Comparison of ENCODE assay signal across 12 cellular contexts in the genomic region with DNA sequence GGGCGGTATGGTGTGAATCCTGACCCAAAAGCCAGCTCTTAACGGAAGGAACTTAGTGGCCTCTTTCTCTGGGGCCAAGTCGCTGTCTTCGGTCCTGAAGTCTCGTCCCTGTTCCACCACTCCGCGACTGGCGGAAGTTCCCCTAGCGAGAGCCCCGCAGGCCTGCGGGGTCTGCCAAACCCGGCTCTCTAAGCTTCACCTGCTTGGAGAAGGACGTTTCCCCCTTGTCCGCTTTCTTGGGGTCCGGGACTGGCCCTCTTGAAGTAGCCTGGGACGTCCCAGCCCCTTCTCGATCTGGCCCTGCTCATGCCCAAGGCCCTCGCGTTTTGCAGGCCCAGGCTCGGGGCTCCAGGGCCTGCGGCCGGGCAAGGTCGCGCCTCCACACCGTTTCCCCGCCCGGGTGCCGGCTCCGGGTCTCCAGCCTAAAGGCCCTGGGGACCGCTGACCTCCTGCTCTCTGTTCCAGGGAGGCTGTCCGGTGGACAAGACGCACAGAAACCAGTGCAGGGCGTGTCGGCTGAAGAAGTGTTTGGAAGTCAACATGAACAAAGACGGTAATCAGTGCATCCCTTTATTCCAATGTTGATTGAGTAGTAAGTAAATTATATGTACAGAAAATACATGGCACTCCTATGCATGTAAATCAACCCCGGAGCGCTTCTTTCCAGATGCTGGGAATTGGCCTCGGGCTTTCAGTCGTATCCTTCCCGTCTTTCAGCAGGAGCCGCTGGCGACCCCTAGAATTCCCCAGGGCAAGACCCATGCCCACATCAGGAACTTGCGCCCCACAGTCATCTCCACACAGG. TPM values are rescaled to one million over a fixed set of nuclear protein-coding genes. Genes with fewer than 3 reads are reported as not detected.
A peak's percentile ranks its signal among the peaks of the same experiment; 100 is the strongest.
DNase-seq lines count a peak whose midpoint lies in the region; ATAC-seq and TF ChIP-seq lines count a peak whose summit lies in the region.
"Had no signal": no experiment of that assay in that cellular context is flagged by ENCODE, and none has a peak within 500 bp of the region (broad histone marks: within the 10 kb centered on the region; RNA-seq: fewer than 3 reads in every experiment).

No MANE protein-coding gene starts in this region.

- TF ChIP-seq EP300 in SK-N-SH (IDR thresholded peaks at IDR 0.05; ENCODE audit: borderline replicate concordance in 1 of 2, low read depth in 1 of 2, low read length in 1 of 2), result no peak

- H3K9me2 ChIP-seq in SK-N-SH, result no peaks in the 10 kb centered on the region

- no peak overlapping the region for H3K4me2 ChIP-seq in SK-N-SH

- 81% methylated on average over 32 of the region's 43 CpGs for WGBS in SK-N-SH (ENCODE audit: low lambda C conversion rate)

- H3K27ac ChIP-seq in SK-N-SH (ENCODE audit: low read depth in 2 of 2, low read length in 1 of 2), result no peak overlapping the region
- H3K27ac ChIP-seq in RWPE1, result no peak overlapping the region
- H3K27ac ChIP-seq: dorsolateral prefrontal cortex had no signal

- POLR2A ChIA-PET in SK-N-SH (lab: Yijun Ruan, JAX), result no interaction called here
- POLR2A ChIA-PET in activated B cell treated with CpG ODN at 0.5 μM for 24 hours (lab: Charles Lee), result no interaction called here
- POLR2A ChIA-PET in RWPE1 (lab: Yijun Ruan, JAX; ENCODE audit: low non-redundant PET), result no interaction called here

- TF ChIP-seq CTCF in SK-N-SH (IDR thresholded peaks at IDR 0.05) (no peak), activated B cell treated with CpG ODN at 0.5 μM for 24 hours (IDR thresholded peaks at IDR 0.05) (no peak), fibroblast of the aortic adventitia (IDR thresholded peaks at IDR 0.05; ENCODE audit: insufficient read depth, low read length) (no peak), RWPE1 (conservative IDR thresholded peaks at IDR 0.05; ENCODE audit: low read depth) (no peak)

- H3K4me1 ChIP-seq in SK-N-SH (ENCODE audit: control insufficient read depth in 1 of 2, insufficient read depth in 2 of 2, low read depth in 1 of 2, low read length in 1 of 2), result no peaks in the 10 kb centered on the region

- H3K9ac ChIP-seq in SK-N-SH, result no peak overlapping the region

- H3K27me3 ChIP-seq in SK-N-SH (ENCODE audit: insufficient read depth), result no peaks in the 10 kb centered on the region; the same call in 1 of the 2 replicates

- H3K27ac Mint-ChIP-seq in activated B cell treated with CpG ODN at 0.5 μM for 24 hours, result no peak overlapping the region

- H3K4me3 ChIP-seq in SK-N-SH (ENCODE audit: low read depth in 2 of 2, low read length in 1 of 2), result no peak overlapping the region
- H3K4me3 ChIP-seq in fibroblast of the aortic adventitia (ENCODE audit: low read depth, low read length), result no peak overlapping the region

- CTCF ChIA-PET in SK-N-SH (lab: Yijun Ruan, JAX) (interaction anchor here (0.5 to 1.0 kb wide), 3 partner anchors 9 to 1142 kb away, joined by 3 to 8 read pairs (median 6); no protein-coding TSS in a partner anchor), activated B cell treated with CpG ODN at 0.5 μM for 24 hours (lab: Charles Lee) (interaction anchor here (2.5 kb wide), 1 partner anchor 318 kb away, joined by 13 read pairs; no protein-coding TSS in a partner anchor), RWPE1 (lab: Yijun Ruan, JAX) (interaction anchor here (0.6 to 1.2 kb wide), 3 partner anchors 12 to 301 kb away, joined by 3 read pairs; no protein-coding TSS in a partner anchor)

- no peaks in the 10 kb centered on the region for H3F3A ChIP-seq in SK-N-SH (replicated peaks; ENCODE audit: insufficient read depth)

- no peaks in the 10 kb centered on the region for H3K79me2 ChIP-seq in SK-N-SH (ENCODE audit: insufficient read depth)

- H3K36me3 ChIP-seq in SK-N-SH (replicated peaks in 1 of 2; ENCODE audit: control insufficient read depth in 1 of 2, insufficient read depth in 2 of 2, low read length in 1 of 2), result no peaks in the 10 kb centered on the region

- no peaks in the 10 kb centered on the region for H3K36me3 Mint-ChIP-seq in activated B cell treated with CpG ODN at 0.5 μM for 24 hours (ENCODE audit: low read depth)

- no peak overlapping the region for H2AFZ ChIP-seq in SK-N-SH (ENCODE audit: low read depth)

- H3K9me3 Mint-ChIP-seq in activated B cell treated with CpG ODN at 0.5 μM for 24 hours, result peaks cover 4% of the 10 kb centered on the region

- peaks cover 74% of the 10 kb centered on the region for H3K27me3 Mint-ChIP-seq in activated B cell treated with CpG ODN at 0.5 μM for 24 hours

- no peak for TF ChIP-seq RAD21 in SK-N-SH (IDR thresholded peaks at IDR 0.05; ENCODE audit: low read length)

- no peaks in the 10 kb centered on the region for H4K20me1 ChIP-seq in SK-N-SH (ENCODE audit: insufficient read depth)

- peaks cover 26% of the 10 kb centered on the region for H3K4me1 Mint-ChIP-seq in activated B cell treated with CpG ODN at 0.5 μM for 24 hours

- intact Hi-C loops in activated B cell treated with CpG ODN at 0.5 μM for 24 hours (cut with micrococcal nuclease), result loop anchor here (5.0 kb wide), 2 partner anchors 318 to 353 kb away; no protein-coding TSS in a partner anchor

- ATAC-seq in SK-N-SH treated with all-trans-retinoic acid at 6 μM for 48 hours (no peak), activated B cell treated with CpG ODN at 0.5 μM for 24 hours (ENCODE audit: low read depth) (peak; percentile 57), HG03108 (IDR thresholded peaks at IDR 0.05; ENCODE audit: unreplicated experiment) (no peak)

- peak; percentile 16 for DNase-seq in SK-N-SH
- peak; percentile 28 for DNase-seq in activated B cell treated with CpG ODN at 0.5 μM for 24 hours
- DNase-seq in fibroblast of the aortic adventitia (ENCODE audit: low read depth), result peak; percentile 51
- peak; percentile 31 for DNase-seq in renal cortical epithelial cell (ENCODE audit: low read depth)
- DNase-seq in HK-2 (ENCODE audit: unreplicated experiment), result no peak
- no peak for DNase-seq in RWPE1 (ENCODE audit: low spot score)
- DNase-seq: 8988T; dorsolateral prefrontal cortex; NCI-H446; stimulated activated CD4-positive, alpha-beta T cell treated with anti-CD3 and anti-CD28 coated beads, Interleukin-4, amount 100 ng/mL, for 4 hours had no signal

- H3K9me3 ChIP-seq in SK-N-SH, result no peaks in the 10 kb centered on the region

- H3K4me3 Mint-ChIP-seq in activated B cell treated with CpG ODN at 0.5 μM for 24 hours, result no peak overlapping the region

TF ChIP-seq in SK-N-SH, 30 proteins besides CTCF, POLR2A, EP300 and RAD21:
- TF ChIP-seq, protein P1, sequence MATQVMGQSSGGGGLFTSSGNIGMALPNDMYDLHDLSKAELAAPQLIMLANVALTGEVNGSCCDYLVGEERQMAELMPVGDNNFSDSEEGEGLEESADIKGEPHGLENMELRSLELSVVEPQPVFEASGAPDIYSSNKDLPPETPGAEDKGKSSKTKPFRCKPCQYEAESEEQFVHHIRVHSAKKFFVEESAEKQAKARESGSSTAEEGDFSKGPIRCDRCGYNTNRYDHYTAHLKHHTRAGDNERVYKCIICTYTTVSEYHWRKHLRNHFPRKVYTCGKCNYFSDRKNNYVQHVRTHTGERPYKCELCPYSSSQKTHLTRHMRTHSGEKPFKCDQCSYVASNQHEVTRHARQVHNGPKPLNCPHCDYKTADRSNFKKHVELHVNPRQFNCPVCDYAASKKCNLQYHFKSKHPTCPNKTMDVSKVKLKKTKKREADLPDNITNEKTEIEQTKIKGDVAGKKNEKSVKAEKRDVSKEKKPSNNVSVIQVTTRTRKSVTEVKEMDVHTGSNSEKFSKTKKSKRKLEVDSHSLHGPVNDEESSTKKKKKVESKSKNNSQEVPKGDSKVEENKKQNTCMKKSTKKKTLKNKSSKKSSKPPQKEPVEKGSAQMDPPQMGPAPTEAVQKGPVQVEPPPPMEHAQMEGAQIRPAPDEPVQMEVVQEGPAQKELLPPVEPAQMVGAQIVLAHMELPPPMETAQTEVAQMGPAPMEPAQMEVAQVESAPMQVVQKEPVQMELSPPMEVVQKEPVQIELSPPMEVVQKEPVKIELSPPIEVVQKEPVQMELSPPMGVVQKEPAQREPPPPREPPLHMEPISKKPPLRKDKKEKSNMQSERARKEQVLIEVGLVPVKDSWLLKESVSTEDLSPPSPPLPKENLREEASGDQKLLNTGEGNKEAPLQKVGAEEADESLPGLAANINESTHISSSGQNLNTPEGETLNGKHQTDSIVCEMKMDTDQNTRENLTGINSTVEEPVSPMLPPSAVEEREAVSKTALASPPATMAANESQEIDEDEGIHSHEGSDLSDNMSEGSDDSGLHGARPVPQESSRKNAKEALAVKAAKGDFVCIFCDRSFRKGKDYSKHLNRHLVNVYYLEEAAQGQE (IDR thresholded peaks at IDR 0.05; ENCODE audit: low read depth, low read length), result peak; percentile 78; the same call in 1 of the 2 replicates
- no peak for TF ChIP-seq NRF1 (IDR thresholded peaks at IDR 0.05; ENCODE audit: low read depth, low read length)

TF ChIP-seq in SK-N-SH treated with all-trans-retinoic acid at 6 μM for 48 hours, 23 proteins besides CTCF, POLR2A, EP300 and RAD21 (continues in another document):
- TF ChIP-seq ZC3H10 (CRISPR knock-in tag; IDR thresholded peaks at IDR 0.05), result no peak
- TF ChIP-seq, protein P2, sequence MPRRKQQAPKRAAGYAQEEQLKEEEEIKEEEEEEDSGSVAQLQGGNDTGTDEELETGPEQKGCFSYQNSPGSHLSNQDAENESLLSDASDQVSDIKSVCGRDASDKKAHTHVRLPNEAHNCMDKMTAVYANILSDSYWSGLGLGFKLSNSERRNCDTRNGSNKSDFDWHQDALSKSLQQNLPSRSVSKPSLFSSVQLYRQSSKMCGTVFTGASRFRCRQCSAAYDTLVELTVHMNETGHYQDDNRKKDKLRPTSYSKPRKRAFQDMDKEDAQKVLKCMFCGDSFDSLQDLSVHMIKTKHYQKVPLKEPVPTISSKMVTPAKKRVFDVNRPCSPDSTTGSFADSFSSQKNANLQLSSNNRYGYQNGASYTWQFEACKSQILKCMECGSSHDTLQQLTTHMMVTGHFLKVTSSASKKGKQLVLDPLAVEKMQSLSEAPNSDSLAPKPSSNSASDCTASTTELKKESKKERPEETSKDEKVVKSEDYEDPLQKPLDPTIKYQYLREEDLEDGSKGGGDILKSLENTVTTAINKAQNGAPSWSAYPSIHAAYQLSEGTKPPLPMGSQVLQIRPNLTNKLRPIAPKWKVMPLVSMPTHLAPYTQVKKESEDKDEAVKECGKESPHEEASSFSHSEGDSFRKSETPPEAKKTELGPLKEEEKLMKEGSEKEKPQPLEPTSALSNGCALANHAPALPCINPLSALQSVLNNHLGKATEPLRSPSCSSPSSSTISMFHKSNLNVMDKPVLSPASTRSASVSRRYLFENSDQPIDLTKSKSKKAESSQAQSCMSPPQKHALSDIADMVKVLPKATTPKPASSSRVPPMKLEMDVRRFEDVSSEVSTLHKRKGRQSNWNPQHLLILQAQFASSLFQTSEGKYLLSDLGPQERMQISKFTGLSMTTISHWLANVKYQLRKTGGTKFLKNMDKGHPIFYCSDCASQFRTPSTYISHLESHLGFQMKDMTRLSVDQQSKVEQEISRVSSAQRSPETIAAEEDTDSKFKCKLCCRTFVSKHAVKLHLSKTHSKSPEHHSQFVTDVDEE (CRISPR knock-in tag; IDR thresholded peaks at IDR 0.05), result no peak
- TF ChIP-seq ZNF70 (CRISPR knock-in tag; IDR thresholded peaks at IDR 0.05), result no peak
- no peak for TF ChIP-seq SNAI2 (CRISPR knock-in tag; IDR thresholded peaks at IDR 0.05)

RNA-seq across cellular contexts. Expression of a gene that starts 8.8 kb away (rescaled TPM):
- polyA plus RNA-seq in SK-N-SH (2012; rRNA removed), result not detected in 2 replicates
- not detected in 2 replicates for polyA plus RNA-seq in SK-N-SH (2012; cell fraction: cytosol; rRNA removed)
- polyA plus RNA-seq in SK-N-SH (2012; cell fraction: nucleus; rRNA removed), result not detected in 2 replicates
- not detected in 2 replicates for total RNA-seq in activated B cell treated with CpG ODN at 0.5 μM for 24 hours
- total RNA-seq in fibroblast of the aortic adventitia (ENCODE audit: low replicate concordance), result not detected in 2 replicates
- not detected in 2 replicates for total RNA-seq in renal cortical epithelial cell

Comparison
In these comparisons a context has a peak if more than half of its experiments do, and no peak if none do; other contexts are left out.
1. DNase-seq: peak in SK-N-SH (single experiment), activated B cell treated with CpG ODN at 0.5 μM for 24 hours (single experiment), fibroblast of the aortic adventitia (single experiment) and renal cortical epithelial cell (single experiment); none in HK-2 (single experiment) and RWPE1 (single experiment).